In the genomic region with DNA sequence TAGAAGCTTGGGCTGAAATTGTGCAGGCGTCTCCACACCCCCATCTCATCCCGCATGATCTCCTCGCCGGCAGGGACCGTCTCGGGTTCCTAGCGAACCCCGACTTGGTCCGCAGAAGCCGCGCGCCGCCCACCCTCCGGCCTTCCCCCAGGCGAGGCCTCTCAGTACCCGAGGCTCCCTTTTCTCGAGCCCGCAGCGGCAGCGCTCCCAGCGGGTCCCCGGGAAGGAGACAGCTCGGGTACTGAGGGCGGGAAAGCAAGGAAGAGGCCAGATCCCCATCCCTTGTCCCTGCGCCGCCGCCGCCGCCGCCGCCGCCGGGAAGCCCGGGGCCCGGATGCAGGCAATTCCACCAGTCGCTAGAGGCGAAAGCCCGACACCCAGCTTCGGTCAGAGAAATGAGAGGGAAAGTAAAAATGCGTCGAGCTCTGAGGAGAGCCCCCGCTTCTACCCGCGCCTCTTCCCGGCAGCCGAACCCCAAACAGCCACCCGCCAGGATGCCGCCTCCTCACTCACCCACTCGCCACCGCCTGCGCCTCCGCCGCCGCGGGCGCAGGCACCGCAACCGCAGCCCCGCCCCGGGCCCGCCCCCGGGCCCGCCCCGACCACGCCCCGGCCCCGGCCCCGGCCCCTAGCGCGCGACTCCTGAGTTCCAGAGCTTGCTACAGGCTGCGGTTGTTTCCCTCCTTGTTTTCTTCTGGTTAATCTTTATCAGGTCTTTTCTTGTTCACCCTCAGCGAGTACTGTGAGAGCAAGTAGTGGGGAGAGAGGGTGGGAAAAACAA, we compare ENCODE assay signal across 8 cellular contexts.
DNase-seq lines count a peak whose midpoint lies in the region; ATAC-seq lines count a peak whose summit lies in the region.

A gene with protein sequence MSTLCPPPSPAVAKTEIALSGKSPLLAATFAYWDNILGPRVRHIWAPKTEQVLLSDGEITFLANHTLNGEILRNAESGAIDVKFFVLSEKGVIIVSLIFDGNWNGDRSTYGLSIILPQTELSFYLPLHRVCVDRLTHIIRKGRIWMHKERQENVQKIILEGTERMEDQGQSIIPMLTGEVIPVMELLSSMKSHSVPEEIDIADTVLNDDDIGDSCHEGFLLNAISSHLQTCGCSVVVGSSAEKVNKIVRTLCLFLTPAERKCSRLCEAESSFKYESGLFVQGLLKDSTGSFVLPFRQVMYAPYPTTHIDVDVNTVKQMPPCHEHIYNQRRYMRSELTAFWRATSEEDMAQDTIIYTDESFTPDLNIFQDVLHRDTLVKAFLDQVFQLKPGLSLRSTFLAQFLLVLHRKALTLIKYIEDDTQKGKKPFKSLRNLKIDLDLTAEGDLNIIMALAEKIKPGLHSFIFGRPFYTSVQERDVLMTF (minus strand): TSS at position 564 of the 781 bp plus-strand sequence. CDS start 6,361 bp downstream, outside the sequence.

- peak; percentile 63 for ATAC-seq in HG02623 (IDR thresholded peaks at IDR 0.05; ENCODE audit: unreplicated experiment)

- DNase-seq in NCI-H748 (lab: John Stamatoyannopoulos, UW; ENCODE audit: unreplicated experiment) (peak; percentile 90), NCI-H748 treated with DMSO at 0.1 percent for 48 hours (lab: John Stamatoyannopoulos, UW) (no peak), NCI-H146 (lab: John Stamatoyannopoulos, UW) (peak; percentile 89), ecto neural progenitor cell (ENCODE audit: low spot score) (peak; percentile 92), midbrain (lab: John Stamatoyannopoulos, UW) (peak; percentile 87)
- peak; percentile 86 to 90 for DNase-seq in activated CD4-positive, alpha-beta T cell treated with anti-CD3 and anti-CD28 coated beads, Interleukin-2, amount 50 U/mL, for 4 hours
- DNase-seq in stimulated activated CD8-positive, alpha-beta memory T cell treated with anti-CD3 and anti-CD28 coated beads, Interleukin-2, amount 100 ng/mL, for 48 hours (ENCODE audit: low read depth in 2 of 2), result peak; percentile 71 to 80
